Comparison of ENCODE assay signal across 8 cellular contexts in the genomic region with DNA sequence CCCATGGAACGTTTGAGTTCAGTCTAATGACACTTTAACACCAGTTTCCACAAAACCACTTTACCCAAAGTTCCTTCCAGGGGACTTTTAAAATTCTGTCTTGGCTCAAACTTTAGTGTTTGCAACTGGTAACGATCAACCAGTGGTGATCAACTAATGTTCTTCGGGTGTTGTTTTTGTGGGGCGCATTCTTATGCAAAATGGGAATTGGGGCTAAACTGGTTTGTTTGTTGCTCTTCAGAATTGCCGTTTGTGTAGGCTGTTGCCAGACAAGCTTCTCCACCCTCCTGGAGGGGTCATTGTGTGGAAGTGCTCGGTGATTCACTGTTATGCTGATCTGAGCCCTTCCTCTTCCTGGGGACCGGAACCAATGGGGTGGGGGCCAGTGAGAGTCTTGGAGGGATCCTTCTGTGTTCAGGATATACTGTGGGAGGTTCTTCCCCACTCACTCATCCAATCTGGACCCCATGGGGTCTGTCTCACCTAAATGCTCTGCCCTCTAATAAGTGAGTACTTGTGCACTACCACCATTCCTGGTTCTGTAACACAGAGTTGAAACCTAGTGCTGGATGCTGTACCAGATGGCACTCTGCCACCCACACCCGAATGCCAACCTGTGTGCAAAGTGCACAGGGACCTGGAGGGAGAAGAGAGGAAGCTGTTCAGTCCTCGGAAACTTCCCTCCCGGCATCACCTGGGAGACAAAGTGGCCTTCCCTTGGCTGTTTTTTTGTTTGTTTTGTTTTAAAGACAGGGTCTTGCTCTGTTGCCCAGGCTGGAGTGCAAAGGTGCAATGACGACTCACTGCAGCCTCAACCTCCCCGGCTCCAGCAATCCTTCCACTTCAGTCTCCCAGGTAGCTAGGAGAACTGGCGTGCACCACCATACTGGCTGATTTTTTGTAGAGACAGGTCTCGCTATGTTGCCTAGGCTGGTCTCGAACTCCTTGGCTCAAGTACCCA. TPM values are rescaled to one million over a fixed set of nuclear protein-coding genes. Genes with fewer than 3 reads are reported as not detected.
A peak's percentile ranks its signal among the peaks of the same experiment; 100 is the strongest.
DNase-seq lines count a peak whose midpoint lies in the region; ATAC-seq and TF ChIP-seq lines count a peak whose summit lies in the region.

No MANE protein-coding gene starts in this region.

- DNase-seq in A172 (ENCODE audit: low spot score), result peak; percentile 83
- DNase-seq in HK-2 (ENCODE audit: unreplicated experiment), result peak; percentile 55
- no peak for DNase-seq in activated T-cell treated with anti-CD3 and anti-CD28 coated beads, Interleukin-2, amount 50 U/mL, for 4 hours
- DNase-seq in iPS-NIHi7 (ENCODE audit: extremely low spot score), result peak; percentile 71
- no peak for DNase-seq in type B pancreatic cell (ENCODE audit: extremely low spot score, unreplicated experiment)
- DNase-seq in GM10248 (ENCODE audit: extremely low spot score), result no peak

- H3K4me1 Mint-ChIP-seq in activated T-cell treated with anti-CD3 and anti-CD28 coated beads, Interleukin-2, amount 50 U/mL, for 4 hours (ENCODE audit: low read depth), result peaks cover 71% of the 10 kb centered on the region
- H3K4me1 Mint-ChIP-seq in type B pancreatic cell (ENCODE audit: unreplicated experiment), result peaks cover 19% of the 10 kb centered on the region

- POLR2A ChIA-PET in GM10248 (lab: Yijun Ruan, JAX), result interaction anchor here (0.7 to 1.0 kb wide), 2 partner anchors 41 to 53 kb away, joined by 3 to 7 read pairs; no protein-coding TSS in a partner anchor

- H3K27me3 Mint-ChIP-seq in activated T-cell treated with anti-CD3 and anti-CD28 coated beads, Interleukin-2, amount 50 U/mL, for 4 hours (ENCODE audit: low read depth), result no peaks in the 10 kb centered on the region
- peaks cover 68% of the 10 kb centered on the region for H3K27me3 Mint-ChIP-seq in type B pancreatic cell

- peak overlapping the region; percentile 97 for H3K4me3 Mint-ChIP-seq in activated T-cell treated with anti-CD3 and anti-CD28 coated beads, Interleukin-2, amount 50 U/mL, for 4 hours
- H3K4me3 Mint-ChIP-seq in type B pancreatic cell, result peak overlapping the region; percentile 87

- H3K27ac Mint-ChIP-seq in type B pancreatic cell, result peak overlapping the region; percentile 71

- TF ChIP-seq POLR2A in GM18505 (IDR thresholded peaks at IDR 0.05; ENCODE audit: borderline replicate concordance, extremely low read depth, insufficient read depth, insufficient read length), result no peak

- H3K36me3 Mint-ChIP-seq in activated T-cell treated with anti-CD3 and anti-CD28 coated beads, Interleukin-2, amount 50 U/mL, for 4 hours (ENCODE audit: insufficient read depth), result peaks cover 11% of the 10 kb centered on the region
- no peaks in the 10 kb centered on the region for H3K36me3 Mint-ChIP-seq in type B pancreatic cell

- peak; percentile 12 to 13 for ATAC-seq in activated T-cell treated with anti-CD3 and anti-CD28 coated beads, Interleukin-2, amount 50 U/mL, for 4 hours
- ATAC-seq in GM18505 (IDR thresholded peaks at IDR 0.05; ENCODE audit: unreplicated experiment) (no peak), HG03342 (IDR thresholded peaks at IDR 0.05; ENCODE audit: unreplicated experiment) (no peak)

- no peaks in the 10 kb centered on the region for H3K9me3 Mint-ChIP-seq in activated T-cell treated with anti-CD3 and anti-CD28 coated beads, Interleukin-2, amount 50 U/mL, for 4 hours
- no peaks in the 10 kb centered on the region for H3K9me3 Mint-ChIP-seq in type B pancreatic cell

- TF ChIP-seq CTCF in type B pancreatic cell (conservative IDR thresholded peaks at IDR 0.05), result no peak
- TF ChIP-seq CTCF in GM10248 (IDR thresholded peaks at IDR 0.05; ENCODE audit: control extremely low read depth, extremely low read depth, low read depth, missing control alignments), result no peak

- CTCF ChIA-PET in GM10248 (lab: Yijun Ruan, JAX), result interaction anchor here (0.7 to 1.1 kb wide), 2 partner anchors 12 to 43 kb away, joined by 3 read pairs; no protein-coding TSS in a partner anchor

RNA-seq across cellular contexts. Expression of a gene that starts 2.1 kb away (rescaled TPM):
- 104 and 110 TPM in 2 replicates for total RNA-seq in A172 (2014; rRNA removed; shearing (Covaris generic))
- total RNA-seq in activated T-cell treated with anti-CD3 and anti-CD28 coated beads, Interleukin-2, amount 50 U/mL, for 4 hours, result 10 to 100 TPM; 34.1 to 53.7 (median 46.5) TPM
- 6.5 and 10.5 TPM in 2 replicates for total RNA-seq in type B pancreatic cell (ENCODE audit: low replicate concordance)

RNA-seq across cellular contexts. Expression of a gene that starts 46.4 kb away (rescaled TPM):
- 257 and 324 TPM in 2 replicates for total RNA-seq in A172 (2014; rRNA removed; shearing (Covaris generic))
- 100 to 1,000 TPM; 912 to 975 (median 924) TPM for total RNA-seq in activated T-cell treated with anti-CD3 and anti-CD28 coated beads, Interleukin-2, amount 50 U/mL, for 4 hours
- 441 and 733 TPM in 2 replicates for total RNA-seq in type B pancreatic cell (ENCODE audit: low replicate concordance)

RNA-seq across cellular contexts. Expression of a gene that starts 47.4 kb away (rescaled TPM):
- total RNA-seq in A172 (2014; rRNA removed; shearing (Covaris generic)), result 529 and 544 TPM in 2 replicates
- total RNA-seq in activated T-cell treated with anti-CD3 and anti-CD28 coated beads, Interleukin-2, amount 50 U/mL, for 4 hours, result 100 to 1,000 TPM; 246 to 278 (median 267) TPM
- total RNA-seq in type B pancreatic cell (ENCODE audit: low replicate concordance), result 108 and 188 TPM in 2 replicates

Comparison
In these comparisons a context has a peak if more than half of its experiments do, and no peak if none do; other contexts are left out.
1. DNase-seq: peak in A172 (single experiment), HK-2 (single experiment) and iPS-NIHi7 (single experiment); none in activated T-cell treated with anti-CD3 and anti-CD28 coated beads, Interleukin-2, amount 50 U/mL, for 4 hours (single experiment), type B pancreatic cell (single experiment) and GM10248 (single experiment).
2. ATAC-seq: peak in activated T-cell treated with anti-CD3 and anti-CD28 coated beads, Interleukin-2, amount 50 U/mL, for 4 hours (2 of 2); none in GM18505 (single experiment) and HG03342 (single experiment).